ENCODE assay signal across 17 cellular contexts in genomic region chr11:20004856-20005255, GRCh38.
"Had no signal": no experiment of that assay in that cellular context is flagged by ENCODE, and none has a peak within 500 bp of the region (broad histone marks: within the 10 kb centered on the region; RNA-seq: fewer than 3 reads in every experiment).

No MANE protein-coding gene starts in this region.

- H3K4me1 Mint-ChIP-seq: naive thymus-derived CD4-positive, alpha-beta T cell had no signal

- ATAC-seq: gastroesophageal sphincter; left cardiac atrium; left ventricle myocardium superior; naive thymus-derived CD4-positive, alpha-beta T cell; right cardiac atrium had no signal

- H3K4me3 Mint-ChIP-seq: naive thymus-derived CD4-positive, alpha-beta T cell had no signal

- H3K27ac Mint-ChIP-seq: naive thymus-derived CD4-positive, alpha-beta T cell had no signal

- H3K9me3 Mint-ChIP-seq: naive thymus-derived CD4-positive, alpha-beta T cell had no signal

- DNase-seq: cortex of kidney; effector memory CD4-positive, alpha-beta T cell; glutamatergic neuron; kidney; left cardiac atrium; left ventricle myocardium superior; naive thymus-derived CD4-positive, alpha-beta T cell; posterior cingulate gyrus; right cardiac atrium; small intestine; stimulated activated CD4-positive, alpha-beta T cell treated with anti-CD3 and anti-CD28 coated beads, Interleukin-12 subunit alpha, Interleukin-12 subunit beta, amount 100 ng/mL, for 4 hours; stimulated activated CD4-positive, alpha-beta T cell treated with anti-CD3 and anti-CD28 coated beads, Interleukin-2, amount 100 ng/mL, for 48 hours; stimulated activated naive CD4-positive, alpha-beta T cell treated with Interleukin-2 at 50 U/mL for 16 hours; thyroid gland; upper lobe of left lung; uterus had no signal

- H3K36me3 Mint-ChIP-seq: naive thymus-derived CD4-positive, alpha-beta T cell had no signal
